In genomic region chr15:78244101-78244500, GRCh38 we compare ENCODE assay signal across 1 cellular context.
A peak's percentile ranks its signal among the peaks of the same experiment; 100 is the strongest.
TF ChIP-seq lines count a peak whose summit lies in the region.

No MANE protein-coding gene starts in this region.

TF ChIP-seq in K562, 482 proteins besides CTCF, POLR2A, EP300 and RAD21:
- TF ChIP-seq ZNF584 (CRISPR knock-in tag; IDR thresholded peaks at IDR 0.05; ENCODE audit: low read depth) (no peak), TCFL5 (CRISPR knock-in tag; conservative IDR thresholded peaks at IDR 0.05) (no peak), ELF4 (CRISPR knock-in tag; IDR thresholded peaks at IDR 0.05) (no peak), TCF3 (CRISPR knock-in tag; IDR thresholded peaks at IDR 0.05) (0 out of 2 replicates have a peak, but pooled peaks have one; percentile 10), ZNF592 (IDR thresholded peaks at IDR 0.05) (peak; percentile 86), CXXC5 (CRISPR knock-in tag; IDR thresholded peaks at IDR 0.05) (0 out of 2 replicates have a peak, but pooled peaks have one; percentile 11), NR4A1 (CRISPR knock-in tag; IDR thresholded peaks at IDR 0.05) (no peak), NR4A1 (tag; IDR thresholded peaks at IDR 0.05) (peak; percentile 74; the same call in 1 of the 2 replicates), CEBPG (CRISPR knock-in tag; IDR thresholded peaks at IDR 0.05) (no peak), CEBPG (tag; conservative IDR thresholded peaks at IDR 0.05 in 1 of 2, IDR thresholded peaks at IDR 0.05 in 1 of 2) (no peak), BRF1 (IDR thresholded peaks at IDR 0.05; ENCODE audit: borderline replicate concordance, extremely low read depth, insufficient read length) (no peak), BCOR (IDR thresholded peaks at IDR 0.05) (no peak), CEBPB (tag; IDR thresholded peaks at IDR 0.05) (0 out of 2 replicates have a peak, but pooled peaks have one; percentile 15), ZNF764 (CRISPR knock-in tag; IDR thresholded peaks at IDR 0.05; ENCODE audit: low read depth) (no peak), MNT (conservative IDR thresholded peaks at IDR 0.05) (peak in 1 of 2 experiments; percentile 37; a peak in 1 of 4 replicates), CUX1 (CRISPR knock-in tag; IDR thresholded peaks at IDR 0.05) (no peak), HMGN3 (IDR thresholded peaks at IDR 0.05; ENCODE audit: borderline replicate concordance, extremely low read depth, insufficient read length, low read depth, low read length) (no peak), VEZF1 (CRISPR knock-in tag; IDR thresholded peaks at IDR 0.05) (peak; percentile 35; the same call in 1 of the 2 replicates), ZNF766 (CRISPR knock-in tag; conservative IDR thresholded peaks at IDR 0.05) (0 out of 2 replicates have a peak, but pooled peaks have one; percentile 40), ZNF133 (CRISPR knock-in tag; IDR thresholded peaks at IDR 0.05) (no peak), RBBP5 (IDR thresholded peaks at IDR 0.05; ENCODE audit: borderline replicate concordance, insufficient read depth, low read length, poor library complexity, severe bottlenecking) (peak; percentile 19), TAL1 (IDR thresholded peaks at IDR 0.05) (no peak), NFIX (CRISPR knock-in tag; IDR thresholded peaks at IDR 0.05; ENCODE audit: low read depth) (no peak), MAZ (CRISPR knock-in tag; conservative IDR thresholded peaks at IDR 0.05 in 1 of 2, IDR thresholded peaks at IDR 0.05 in 1 of 2) (peak; percentile 63 to 66; a peak in 3 of 4 replicates), SNIP1 (IDR thresholded peaks at IDR 0.05; ENCODE audit: low read depth) (no peak), GTF3C2 (IDR thresholded peaks at IDR 0.05; ENCODE audit: borderline replicate concordance, extremely low read depth, insufficient read length) (no peak), RCOR1 (IDR thresholded peaks at IDR 0.05; ENCODE audit: borderline replicate concordance in 1 of 2, low read depth in 2 of 2, low read length in 2 of 2) (peak in 1 of 2 experiments; percentile 38; a peak in 1 of 4 replicates), ARID1B (IDR thresholded peaks at IDR 0.05) (peak; percentile 33; the same call in 1 of the 2 replicates), ZNF121 (CRISPR knock-in tag; conservative IDR thresholded peaks at IDR 0.05) (no peak), ZBTB7A (IDR thresholded peaks at IDR 0.05; ENCODE audit: borderline replicate concordance, control insufficient read depth, low read depth, low read length) (no peak), HMG20B (CRISPR knock-in tag; IDR thresholded peaks at IDR 0.05) (no peak), NCOA1 (IDR thresholded peaks at IDR 0.05; ENCODE audit: low read depth) (no peak), DPF2 (IDR thresholded peaks at IDR 0.05) (peak; percentile 64), NR2C2 (CRISPR knock-in tag; IDR thresholded peaks at IDR 0.05) (peak; percentile 90), NR2C2 (tag; IDR thresholded peaks at IDR 0.05) (peak; percentile 92), NR2C1 (IDR thresholded peaks at IDR 0.05) (peak; percentile 94), NR2C1 (tag; IDR thresholded peaks at IDR 0.05) (peak; percentile 95)
